13 cellular contexts compared by ENCODE assay signal in genomic region chr11:75301131-75301530, GRCh38. TPM values are rescaled to one million over a fixed set of nuclear protein-coding genes. Genes with fewer than 3 reads are reported as not detected.
DNase-seq lines count a peak whose midpoint lies in the region; ATAC-seq and TF ChIP-seq lines count a peak whose summit lies in the region.
"Had no signal": no experiment of that assay in that cellular context is flagged by ENCODE, and none has a peak within 500 bp of the region (broad histone marks: within the 10 kb centered on the region; RNA-seq: fewer than 3 reads in every experiment).

No MANE protein-coding gene starts in this region.

- H3K27ac ChIP-seq in Panc1 (ENCODE audit: low read length) (no peak overlapping the region; the same call in 1 of the 2 replicates), sigmoid colon (peak overlapping the region in 3 of 4 donors; percentile 34 to 71 (median 45))
- H3K27ac ChIP-seq: WERI-Rb-1 had no signal

- H3K36me3 ChIP-seq in Panc1 (ENCODE audit: control insufficient read depth, insufficient read depth, low read length): no peaks in the 10 kb centered on the region
- no peaks in the 10 kb centered on the region for H3K36me3 ChIP-seq in sigmoid colon
- H3K36me3 ChIP-seq: prostate gland, WERI-Rb-1 had no signal

- intact Hi-C loops in Panc1 (cut with micrococcal nuclease; ENCODE audit: unreplicated experiment) (no loop called here), left ventricle myocardium superior (cut with micrococcal nuclease) (no loop called here), sigmoid colon (cut with DNase I) (no loop called here)

- in situ Hi-C loops in Panc1 (cut with HindIII; ENCODE audit: low pct_unique_long_range_greater_than_20kb, low sequenced_read_pairs): no loop called here

- H3K27me3 ChIP-seq in Panc1 (ENCODE audit: control insufficient read depth, insufficient read depth, low read length) (no peaks in the 10 kb centered on the region), sigmoid colon (no peaks in the 10 kb centered on the region)

- H3K9me3 ChIP-seq in Panc1 (ENCODE audit: control insufficient read depth, insufficient read depth, low read depth, low read length) (no peaks in the 10 kb centered on the region), sigmoid colon (no peaks in the 10 kb centered on the region)
- H3K9me3 ChIP-seq: prostate gland had no signal

- POLR2A ChIA-PET in Panc1 (lab: Charles Lee): no interaction called here

- ATAC-seq in Panc1: peak; percentile 36; the same call in 1 of the 2 replicates
- ATAC-seq in left ventricle myocardium superior: peak; percentile 30
- no peak for ATAC-seq in GM21786 (IDR thresholded peaks at IDR 0.05; ENCODE audit: unreplicated experiment)

- TF ChIP-seq CTCF in Panc1 (IDR thresholded peaks at IDR 0.05): no peak
- TF ChIP-seq CTCF in sigmoid colon (IDR thresholded peaks at IDR 0.05): no peak
- no peak for TF ChIP-seq CTCF in GM20000 (IDR thresholded peaks at IDR 0.05; ENCODE audit: extremely low read depth, missing control alignments)

- CTCF ChIA-PET in Panc1 (lab: Charles Lee): no interaction called here

- TF ChIP-seq EP300 in sigmoid colon (IDR thresholded peaks at IDR 0.05): no peak

- H3K4me3 ChIP-seq in Panc1 (ENCODE audit: low read depth in 2 of 2, low read length in 2 of 2): no peak overlapping the region
- no peak overlapping the region for H3K4me3 ChIP-seq in sigmoid colon
- H3K4me3 ChIP-seq: prostate gland had no signal

- WGBS in sigmoid colon, 2 donors: 18 to 56% methylated on average over 5 of the region's 5 CpGs

- no TSS peak for BruUV-seq in Panc1 (replicated peaks; lab: Mats Ljungman, UMichigan)

- H3K4me1 ChIP-seq in Panc1 (ENCODE audit: control insufficient read depth, insufficient read depth, low read length) (peaks cover 16% of the 10 kb centered on the region), sigmoid colon (peaks cover 0 to 19% (median 6%) of the 10 kb centered on the region in 4 donors)
- H3K4me1 ChIP-seq: prostate gland had no signal

- DNase-seq in DMS79 (lab: John Stamatoyannopoulos, UW): peak; percentile 71
- DNase-seq in Panc1 (ENCODE audit: low read depth, low spot score): no peak
- DNase-seq in left ventricle myocardium superior: no peak
- DNase-seq in sigmoid colon: no peak
- no peak for DNase-seq in DMS153 treated with DMSO at 0.1 percent for 48 hours (lab: John Stamatoyannopoulos, UW; ENCODE audit: unreplicated experiment)
- no peak for DNase-seq in GM20000 (ENCODE audit: low spot score)
- DNase-seq: amniotic stem cell, cortex of kidney, DMS 273 treated with DMSO at 0.1 percent for 48 hours, KG1, WERI-Rb-1 had no signal

- no peak for TF ChIP-seq POLR2A in sigmoid colon (IDR thresholded peaks at IDR 0.05)

RNA-seq across cellular contexts. Expression of gene ARRB1, which starts 50.3 kb away (rescaled TPM):
- 219 TPM for total RNA-seq in Panc1 (2021; ENCODE audit: unreplicated experiment)
- polyA plus RNA-seq in Panc1 (2012; ENCODE audit: insufficient read length): 236 TPM
- total RNA-seq in left ventricle myocardium superior: 26.5 TPM
- 10 to 100 TPM; 38.5 to 96.7 (median 55.2) TPM for total RNA-seq in sigmoid colon
- polyA plus RNA-seq in sigmoid colon: 10 to 100 TPM; 24.0 to 45.6 (median 32.4) TPM
